8 cellular contexts compared by ENCODE assay signal in the genomic region with DNA sequence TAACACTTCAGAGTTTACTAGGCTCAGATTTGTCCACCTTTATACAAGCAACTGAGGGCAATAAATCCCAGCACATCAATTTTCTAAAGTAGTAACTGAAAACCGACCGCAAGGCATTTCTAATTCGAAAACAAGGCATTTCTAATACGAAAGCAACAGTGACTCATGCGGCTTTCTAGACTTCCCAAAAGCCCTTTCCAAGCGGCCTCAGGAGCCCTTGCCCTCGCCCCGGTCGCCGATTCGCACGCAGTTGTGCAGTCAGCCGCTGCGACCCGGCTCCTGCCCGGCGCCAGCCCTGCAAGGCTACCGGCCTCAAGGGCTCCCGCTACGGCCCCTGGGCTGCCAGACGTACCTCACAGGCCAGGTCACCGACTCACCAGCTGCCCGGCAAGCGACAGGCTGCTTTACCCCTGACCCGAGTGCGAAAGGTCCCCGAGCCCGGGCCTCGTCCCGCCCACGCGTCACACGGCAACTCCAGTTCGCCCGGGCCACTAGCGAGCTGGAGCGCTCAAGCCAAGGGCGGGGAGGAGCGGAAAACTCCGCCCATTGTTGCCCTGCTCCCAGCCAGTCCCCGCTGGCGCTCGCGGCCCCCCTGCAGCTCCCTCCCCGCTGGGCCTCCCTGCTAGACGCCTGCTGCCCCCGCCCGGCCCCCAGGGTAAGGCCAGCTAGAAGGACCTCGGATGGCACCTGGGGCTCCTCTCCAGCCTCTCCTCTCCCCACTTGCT. TPM values are rescaled to one million over a fixed set of nuclear protein-coding genes. Genes with fewer than 3 reads are reported as not detected.
DNase-seq lines count a peak whose midpoint lies in the region; ATAC-seq, FAIRE-seq and TF ChIP-seq lines count a peak whose summit lies in the region.

No MANE protein-coding gene starts in this region.

- peak; percentile 57; the same call in 1 of the 2 replicates for TF ChIP-seq POLR2A in GM12891 (IDR thresholded peaks at IDR 0.05; ENCODE audit: low read depth, low read length)

- no peak for TF ChIP-seq CTCF in WTC11 (IDR thresholded peaks at IDR 0.05)
- no peak for TF ChIP-seq CTCF in bronchial epithelial cell (IDR thresholded peaks at IDR 0.05; ENCODE audit: insufficient read depth, low read length, severe bottlenecking)

- ATAC-seq in HG02623 (IDR thresholded peaks at IDR 0.05; ENCODE audit: unreplicated experiment) (peak; percentile 96), WTC11 (peak; percentile 95)

- peak; percentile 68 for DNase-seq in GM12891 (ENCODE audit: insufficient read length, low spot score)
- DNase-seq in NCI-H1436 treated with DMSO at 0.1 percent for 48 hours (lab: John Stamatoyannopoulos, UW) = peak; percentile 41
- DNase-seq in WTC11 (ENCODE audit: low spot score) = peak; percentile 88
- peak; percentile 81 for DNase-seq in bronchial epithelial cell (ENCODE audit: low read depth)
- peak; percentile 75 for DNase-seq in inferior parietal cortex (ENCODE audit: extremely low spot score)
- peak; percentile 60 for DNase-seq in smooth muscle cell of the brain vasculature (ENCODE audit: low read depth, low spot score)
- no peak for DNase-seq in NCI-H69 (lab: John Stamatoyannopoulos, UW)

- POLR2A ChIA-PET in WTC11 (lab: Charles Lee) = no interaction called here

- CTCF ChIA-PET in WTC11 (lab: Charles Lee) = interaction anchor here (0.7 to 1.4 kb wide), 4 partner anchors 9 to 788 kb away, joined by 3 to 5 read pairs (median 4); no protein-coding TSS in a partner anchor

- no peaks in the 10 kb centered on the region for H3K27me3 ChIP-seq in bronchial epithelial cell (ENCODE audit: control insufficient read depth, insufficient read depth, low read length)

- H3K9me3 Mint-ChIP-seq in WTC11 = no peaks in the 10 kb centered on the region

- no peak for FAIRE-seq in GM12891 (lab: Jason Lieb, UNC)
- no peak for FAIRE-seq in bronchial epithelial cell (lab: Jason Lieb, UNC)

- H3K27ac Mint-ChIP-seq in WTC11 = peak overlapping the region; percentile 70; the same call in 1 of the 2 replicates

- peaks cover 38% of the 10 kb centered on the region for H3K4me1 Mint-ChIP-seq in WTC11

- no peaks in the 10 kb centered on the region for H3K36me3 ChIP-seq in bronchial epithelial cell (ENCODE audit: control insufficient read depth, insufficient read depth, low read length)

- peak overlapping the region; percentile 77 for H3K4me3 Mint-ChIP-seq in WTC11

- no peaks in the 10 kb centered on the region for H3K27me3 Mint-ChIP-seq in WTC11 (ENCODE audit: low read depth)

- peak overlapping the region; percentile 61 for H3K4me3 ChIP-seq in bronchial epithelial cell (ENCODE audit: low read depth, low read length)

- H3K36me3 Mint-ChIP-seq in WTC11 = no peaks in the 10 kb centered on the region

TF ChIP-seq in GM12891, 5 proteins besides CTCF, POLR2A, EP300 and RAD21:
- TF ChIP-seq POU2F2 (IDR thresholded peaks at IDR 0.05; ENCODE audit: low read depth, low read length) (0 out of 2 replicates have a peak, but pooled peaks have one; percentile 15), PAX5 (IDR thresholded peaks at IDR 0.05; ENCODE audit: insufficient read depth, low read length, severe bottlenecking) (no peak), POLR2AphosphoS5 (IDR thresholded peaks at IDR 0.05; ENCODE audit: low read depth, low read length) (peak; percentile 67; the same call in 1 of the 2 replicates), SPI1 (IDR thresholded peaks at IDR 0.05; ENCODE audit: low read depth, low read length) (no peak), TAF1 (IDR thresholded peaks at IDR 0.05; ENCODE audit: low read depth, low read length) (no peak)

TF ChIP-seq in WTC11, 78 proteins besides CTCF, POLR2A, EP300 and RAD21 (continues in another document):
- TF ChIP-seq ZNF219 (CRISPR knock-in tag; IDR thresholded peaks at IDR 0.05; ENCODE audit: borderline replicate concordance) = 0 out of 2 replicates have a peak, but pooled peaks have one; percentile 43
- TF ChIP-seq FOXK1 (CRISPR knock-in tag; IDR thresholded peaks at IDR 0.05) = 0 out of 2 replicates have a peak, but pooled peaks have one; percentile 21
- no peak for TF ChIP-seq ELF4 (CRISPR knock-in tag; IDR thresholded peaks at IDR 0.05; ENCODE audit: low read depth)
- TF ChIP-seq, protein P1, sequence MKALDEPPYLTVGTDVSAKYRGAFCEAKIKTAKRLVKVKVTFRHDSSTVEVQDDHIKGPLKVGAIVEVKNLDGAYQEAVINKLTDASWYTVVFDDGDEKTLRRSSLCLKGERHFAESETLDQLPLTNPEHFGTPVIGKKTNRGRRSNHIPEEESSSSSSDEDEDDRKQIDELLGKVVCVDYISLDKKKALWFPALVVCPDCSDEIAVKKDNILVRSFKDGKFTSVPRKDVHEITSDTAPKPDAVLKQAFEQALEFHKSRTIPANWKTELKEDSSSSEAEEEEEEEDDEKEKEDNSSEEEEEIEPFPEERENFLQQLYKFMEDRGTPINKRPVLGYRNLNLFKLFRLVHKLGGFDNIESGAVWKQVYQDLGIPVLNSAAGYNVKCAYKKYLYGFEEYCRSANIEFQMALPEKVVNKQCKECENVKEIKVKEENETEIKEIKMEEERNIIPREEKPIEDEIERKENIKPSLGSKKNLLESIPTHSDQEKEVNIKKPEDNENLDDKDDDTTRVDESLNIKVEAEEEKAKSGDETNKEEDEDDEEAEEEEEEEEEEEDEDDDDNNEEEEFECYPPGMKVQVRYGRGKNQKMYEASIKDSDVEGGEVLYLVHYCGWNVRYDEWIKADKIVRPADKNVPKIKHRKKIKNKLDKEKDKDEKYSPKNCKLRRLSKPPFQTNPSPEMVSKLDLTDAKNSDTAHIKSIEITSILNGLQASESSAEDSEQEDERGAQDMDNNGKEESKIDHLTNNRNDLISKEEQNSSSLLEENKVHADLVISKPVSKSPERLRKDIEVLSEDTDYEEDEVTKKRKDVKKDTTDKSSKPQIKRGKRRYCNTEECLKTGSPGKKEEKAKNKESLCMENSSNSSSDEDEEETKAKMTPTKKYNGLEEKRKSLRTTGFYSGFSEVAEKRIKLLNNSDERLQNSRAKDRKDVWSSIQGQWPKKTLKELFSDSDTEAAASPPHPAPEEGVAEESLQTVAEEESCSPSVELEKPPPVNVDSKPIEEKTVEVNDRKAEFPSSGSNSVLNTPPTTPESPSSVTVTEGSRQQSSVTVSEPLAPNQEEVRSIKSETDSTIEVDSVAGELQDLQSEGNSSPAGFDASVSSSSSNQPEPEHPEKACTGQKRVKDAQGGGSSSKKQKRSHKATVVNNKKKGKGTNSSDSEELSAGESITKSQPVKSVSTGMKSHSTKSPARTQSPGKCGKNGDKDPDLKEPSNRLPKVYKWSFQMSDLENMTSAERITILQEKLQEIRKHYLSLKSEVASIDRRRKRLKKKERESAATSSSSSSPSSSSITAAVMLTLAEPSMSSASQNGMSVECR (CRISPR knock-in tag; IDR thresholded peaks at IDR 0.05; ENCODE audit: borderline replicate concordance) = peak; percentile 54; the same call in 1 of the 2 replicates
- TF ChIP-seq, protein P2, sequence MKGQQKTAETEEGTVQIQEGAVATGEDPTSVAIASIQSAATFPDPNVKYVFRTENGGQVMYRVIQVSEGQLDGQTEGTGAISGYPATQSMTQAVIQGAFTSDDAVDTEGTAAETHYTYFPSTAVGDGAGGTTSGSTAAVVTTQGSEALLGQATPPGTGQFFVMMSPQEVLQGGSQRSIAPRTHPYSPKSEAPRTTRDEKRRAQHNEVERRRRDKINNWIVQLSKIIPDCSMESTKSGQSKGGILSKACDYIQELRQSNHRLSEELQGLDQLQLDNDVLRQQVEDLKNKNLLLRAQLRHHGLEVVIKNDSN (CRISPR knock-in tag; IDR thresholded peaks at IDR 0.05) = no peak
- TF ChIP-seq ZNF396 (CRISPR knock-in tag; IDR thresholded peaks at IDR 0.05; ENCODE audit: borderline replicate concordance) = no peak
- TF ChIP-seq SP1 (CRISPR knock-in tag; conservative IDR thresholded peaks at IDR 0.05) = peak; percentile 52
- TF ChIP-seq ESRRA (CRISPR knock-in tag; IDR thresholded peaks at IDR 0.05; ENCODE audit: borderline replicate concordance) = no peak
- no peak for TF ChIP-seq ZNF263 (CRISPR knock-in tag; IDR thresholded peaks at IDR 0.05; ENCODE audit: low read depth)
- TF ChIP-seq, protein P3, sequence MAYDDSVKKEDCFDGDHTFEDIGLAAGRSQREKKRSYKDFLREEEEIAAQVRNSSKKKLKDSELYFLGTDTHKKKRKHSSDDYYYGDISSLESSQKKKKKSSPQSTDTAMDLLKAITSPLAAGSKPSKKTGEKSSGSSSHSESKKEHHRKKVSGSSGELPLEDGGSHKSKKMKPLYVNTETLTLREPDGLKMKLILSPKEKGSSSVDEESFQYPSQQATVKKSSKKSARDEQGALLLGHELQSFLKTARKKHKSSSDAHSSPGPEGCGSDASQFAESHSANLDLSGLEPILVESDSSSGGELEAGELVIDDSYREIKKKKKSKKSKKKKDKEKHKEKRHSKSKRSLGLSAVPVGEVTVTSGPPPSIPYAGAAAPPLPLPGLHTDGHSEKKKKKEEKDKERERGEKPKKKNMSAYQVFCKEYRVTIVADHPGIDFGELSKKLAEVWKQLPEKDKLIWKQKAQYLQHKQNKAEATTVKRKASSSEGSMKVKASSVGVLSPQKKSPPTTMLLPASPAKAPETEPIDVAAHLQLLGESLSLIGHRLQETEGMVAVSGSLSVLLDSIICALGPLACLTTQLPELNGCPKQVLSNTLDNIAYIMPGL (CRISPR knock-in tag; IDR thresholded peaks at IDR 0.05) = peak; percentile 50; the same call in 1 of the 2 replicates
- TF ChIP-seq, protein P4, sequence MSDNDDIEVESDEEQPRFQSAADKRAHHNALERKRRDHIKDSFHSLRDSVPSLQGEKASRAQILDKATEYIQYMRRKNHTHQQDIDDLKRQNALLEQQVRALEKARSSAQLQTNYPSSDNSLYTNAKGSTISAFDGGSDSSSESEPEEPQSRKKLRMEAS (CRISPR knock-in tag; IDR thresholded peaks at IDR 0.05) = peak; percentile 47; the same call in 1 of the 2 replicates

RNA-seq across cellular contexts. Expression of a gene that starts 7.3 kb away (rescaled TPM):
- 60.1 TPM for polyA plus RNA-seq in GM12891 (2012; ENCODE audit: low read depth, missing spikeins)
- total RNA-seq in WTC11 (2021) (64.6 to 69.4 TPM (median 64.7 TPM) in 3 replicates), bronchial epithelial cell (150 and 169 TPM in 2 replicates)

RNA-seq across cellular contexts. Expression of a gene that starts 22.9 kb away (rescaled TPM):
- not detected for polyA plus RNA-seq in GM12891 (2012; ENCODE audit: low read depth, missing spikeins)
- total RNA-seq in WTC11 (2021) (not detected in 3 replicates), bronchial epithelial cell (1.1 and 16.4 TPM in 2 replicates)

RNA-seq across cellular contexts. Expression of a gene that starts 50.9 kb away (rescaled TPM):
- polyA plus RNA-seq in GM12891 (2012; ENCODE audit: low read depth, missing spikeins) = 98.5 TPM
- total RNA-seq in WTC11 (2021) = 84.8 to 99.0 TPM (median 86.8 TPM) in 3 replicates
- total RNA-seq in bronchial epithelial cell = 86.4 and 114 TPM in 2 replicates
